Comparison of ENCODE assay signal across 1 cellular context in the genomic region with DNA sequence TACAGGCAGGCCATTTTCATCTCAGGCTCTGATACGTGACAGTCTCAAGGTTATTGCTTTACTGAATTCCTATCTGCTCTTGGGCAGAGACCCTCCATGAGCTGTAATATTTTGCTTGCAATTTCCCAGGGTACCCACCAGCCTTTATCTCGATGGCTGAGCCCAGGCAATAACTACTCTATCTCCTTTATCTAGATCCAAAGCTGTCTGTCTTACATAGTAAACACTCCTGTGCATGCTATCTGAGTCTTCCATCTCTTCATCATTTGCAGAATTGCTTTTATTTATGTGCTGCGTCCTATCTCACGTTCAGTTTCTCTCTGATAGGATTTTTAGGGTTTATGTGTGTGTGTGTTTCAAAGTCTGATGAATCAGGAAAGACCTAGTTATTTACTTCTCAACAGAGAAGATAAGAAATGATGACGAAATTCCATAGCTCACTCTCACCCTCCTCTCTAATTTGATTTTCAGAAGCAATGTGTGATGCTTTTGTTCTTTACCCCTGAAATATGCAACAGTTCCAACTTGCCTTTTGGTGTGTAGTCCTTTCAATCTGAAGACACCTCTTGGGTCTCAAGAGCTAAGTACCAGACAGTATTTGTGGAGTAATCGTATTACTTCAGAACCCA.
A peak's percentile ranks its signal among the peaks of the same experiment; 100 is the strongest.
TF ChIP-seq lines count a peak whose summit lies in the region.

No MANE protein-coding gene starts in this region.

TF ChIP-seq in IMR-90, 13 proteins besides CTCF, POLR2A, EP300 and RAD21:
- TF ChIP-seq CEBPB (IDR thresholded peaks at IDR 0.05; ENCODE audit: low read depth, low read length), result peak; percentile 51
- no peak for TF ChIP-seq MAZ (IDR thresholded peaks at IDR 0.05; ENCODE audit: borderline replicate concordance, low read depth, low read length)
- TF ChIP-seq SMC3 (IDR thresholded peaks at IDR 0.05; ENCODE audit: low read depth, low read length), result no peak
- no peak for TF ChIP-seq RFX5 (IDR thresholded peaks at IDR 0.05; ENCODE audit: low read depth, low read length)
TF ChIP-seq in IMR-90: peak in this region for 1.
